25 cellular contexts compared by ENCODE assay signal in genomic region chr6:44154067-44154466, GRCh38. TPM values are rescaled to one million over a fixed set of nuclear protein-coding genes. Genes with fewer than 3 reads are reported as not detected.
DNase-seq lines count a peak whose midpoint lies in the region; ATAC-seq, FAIRE-seq and TF ChIP-seq lines count a peak whose summit lies in the region.
"Had no signal": no experiment of that assay in that cellular context is flagged by ENCODE, and none has a peak within 500 bp of the region (broad histone marks: within the 10 kb centered on the region; RNA-seq: fewer than 3 reads in every experiment).

No MANE protein-coding gene starts in this region.

- no peak overlapping the region for H2BK15ac ChIP-seq in mesendoderm (replicated peaks; ENCODE audit: low read depth)

- no peak overlapping the region for H2AFZ ChIP-seq in HepG2 (ENCODE audit: low read length)

- H3K36me3 ChIP-seq in HepG2 (replicated peaks in 1 of 2; ENCODE audit: control insufficient read depth in 1 of 2, insufficient read depth in 2 of 2, low read length in 2 of 2) (peaks cover 14 to 18% of the 10 kb centered on the region in 2 experiments), right lobe of liver (peaks cover 0 to 16% (median 4%) of the 10 kb centered on the region in 4 donors), mucosa of stomach (ENCODE audit: control insufficient read depth, insufficient read depth, low read length) (peaks cover 13% of the 10 kb centered on the region), mesendoderm (ENCODE audit: control insufficient read depth, insufficient read depth, low read length) (no peaks in the 10 kb centered on the region)

- H3K9me3 ChIP-seq in HepG2 (ENCODE audit: low read length) (no peaks in the 10 kb centered on the region), right lobe of liver (no peaks in the 10 kb centered on the region), mucosa of stomach (ENCODE audit: control insufficient read depth, low read length) (no peaks in the 10 kb centered on the region)

- no peaks in the 10 kb centered on the region for H3K79me1 ChIP-seq in mesendoderm (ENCODE audit: low read length)

- ATAC-seq in HepG2 (no peak), right lobe of liver (no peak)

- intact Hi-C loops in HepG2 (cut with micrococcal nuclease; ENCODE audit: unreplicated experiment), result no loop called here
- intact Hi-C loops in right lobe of liver (cut with DNase I), result loop anchor here (5.0 to 10.0 kb wide), 2 partner anchors 49 to 52 kb away; no protein-coding TSS in a partner anchor

- no peak overlapping the region for H3K4me2 ChIP-seq in HepG2 (ENCODE audit: low read depth, low read length)
- H3K4me2 ChIP-seq in mesendoderm (ENCODE audit: low read length), result no peak overlapping the region

- H3K56ac ChIP-seq in mesendoderm (ENCODE audit: low read length), result no peak overlapping the region

- TF ChIP-seq EP300 in HepG2 (IDR thresholded peaks at IDR 0.05; ENCODE audit: low read depth in 2 of 2, low read length in 2 of 2) (no peak), HepG2 (CRISPR knock-in tag; IDR thresholded peaks at IDR 0.05; ENCODE audit: borderline replicate concordance) (no peak)

- H3K18ac ChIP-seq in mesendoderm (ENCODE audit: low read length), result no peak overlapping the region

- POLR2A ChIA-PET in HepG2 (lab: Yijun Ruan, JAX), result interaction anchor here (1.2 kb wide), 1 partner anchor 59 kb away, joined by 3 read pairs; no protein-coding TSS in a partner anchor

- H3K4me1 ChIP-seq in HepG2 (ENCODE audit: insufficient read depth, low read length), result peaks cover 55% of the 10 kb centered on the region
- H3K4me1 ChIP-seq in right lobe of liver, result peaks cover 0 to 12% (median 0%) of the 10 kb centered on the region in 4 donors
- H3K4me1 ChIP-seq in mucosa of stomach (ENCODE audit: control insufficient read depth, insufficient read depth, low read length), result peaks cover 54% of the 10 kb centered on the region
- no peaks in the 10 kb centered on the region for H3K4me1 ChIP-seq in mesendoderm (ENCODE audit: control insufficient read depth, low read depth, low read length)

- no peak for TF ChIP-seq CTCF in HepG2 (CRISPR knock-in tag; IDR thresholded peaks at IDR 0.05)
- no peak for TF ChIP-seq CTCF in right lobe of liver (IDR thresholded peaks at IDR 0.05)
- no peak for TF ChIP-seq CTCF in VCaP (conservative IDR thresholded peaks at IDR 0.05)
- no peak for TF ChIP-seq CTCF in GM10266 (IDR thresholded peaks at IDR 0.05; ENCODE audit: control insufficient read depth, insufficient read depth, low read depth, missing control alignments)

- no peak overlapping the region for H3K4ac ChIP-seq in mesendoderm (ENCODE audit: low read depth, low read length)

- no peaks in the 10 kb centered on the region for H4K20me1 ChIP-seq in HepG2 (ENCODE audit: insufficient read depth, low read length)

- no peak for DNase-seq in HepG2 (ENCODE audit: low spot score)
- no peak for DNase-seq in right lobe of liver
- DNase-seq in GM10266 (ENCODE audit: extremely low spot score), result no peak
- no peak for DNase-seq in midbrain (lab: John Stamatoyannopoulos, UW)
- no peak for DNase-seq in mesenteric fat pad (ENCODE audit: low spot score)
- DNase-seq in mesendoderm, result no peak
- DNase-seq: C1 segment of cervical spinal cord; CD4-positive, CD25-positive, alpha-beta regulatory T cell; CD8-positive, alpha-beta memory T cell; COR-L47; DMS 273 treated with DMSO at 0.1 percent for 48 hours; DMS53; DND-41; EL; H9; IMR-90 had no signal

- no peak for TF ChIP-seq POLR2A in HepG2 (IDR thresholded peaks at IDR 0.05; ENCODE audit: insufficient read depth in 1 of 2, low read depth in 2 of 2, low read length in 2 of 2)
- TF ChIP-seq POLR2A in right lobe of liver (IDR thresholded peaks at IDR 0.05), result no peak

- no peak overlapping the region for H4K5ac ChIP-seq in mesendoderm (ENCODE audit: low read length)

- no peak overlapping the region for H2BK5ac ChIP-seq in mesendoderm (ENCODE audit: low read length)

- BruUV-seq in HepG2 (replicated peaks; lab: Mats Ljungman, UMichigan), result no TSS peak

- H3K4me3 ChIP-seq in HepG2 (replicated peaks in 1 of 3; ENCODE audit: insufficient read depth in 1 of 3, low read depth in 2 of 3, low read length in 3 of 3) (no peak overlapping the region), right lobe of liver (no peak overlapping the region), mucosa of stomach (ENCODE audit: low read length) (no peak overlapping the region), mesendoderm (ENCODE audit: low read length) (no peak overlapping the region)

- H2AK5ac ChIP-seq in mesendoderm (ENCODE audit: low read length), result no peak overlapping the region

- H4K8ac ChIP-seq in mesendoderm (ENCODE audit: low read depth, low read length), result no peak overlapping the region

- no peak for FAIRE-seq in HepG2 (lab: Jason Lieb, UNC)
- FAIRE-seq: GM12891, GM19239, H1 had no signal

- CTCF ChIA-PET in HepG2 (lab: Yijun Ruan, JAX; ENCODE audit: low intra/inter-chr PET ratio, low total read pairs), result interaction anchor here (5.8 kb wide), 1 partner anchor 55 kb away, joined by 74 read pairs; no protein-coding TSS in a partner anchor

- TF ChIP-seq RAD21 in HepG2 (CRISPR knock-in tag; IDR thresholded peaks at IDR 0.05), result no peak

- H3K27ac ChIP-seq in HepG2 (ENCODE audit: extremely low read length, insufficient read depth, low read length) (no peak overlapping the region), right lobe of liver (no peak overlapping the region), VCaP (peak overlapping the region; percentile 95; the same call in 1 of the 2 replicates), mesendoderm (ENCODE audit: low read depth, low read length) (no peak overlapping the region)
- H3K27ac ChIP-seq: HL-60 had no signal

- H3K79me2 ChIP-seq in HepG2 (ENCODE audit: insufficient read depth, low read length) (no peaks in the 10 kb centered on the region), mesendoderm (ENCODE audit: control insufficient read depth, insufficient read depth, low read length) (no peaks in the 10 kb centered on the region)

- no peak overlapping the region for H2BK120ac ChIP-seq in mesendoderm (ENCODE audit: low read depth, low read length)

- in situ Hi-C loops in HepG2 (cut with HindIII; ENCODE audit: extremely low pct_ligation_motif_present, low pct_unique_long_range_greater_than_20kb), result loop anchor here (5.0 kb wide), 1 partner anchor 52 kb away; no protein-coding TSS in a partner anchor

- H3K9ac ChIP-seq in HepG2 (ENCODE audit: insufficient read depth, low read depth, low read length) (no peak overlapping the region), mucosa of stomach (ENCODE audit: low read length) (peak overlapping the region; percentile 57), mesendoderm (ENCODE audit: low read length) (no peak overlapping the region)

- over 99% methylated on average over 10 of the region's 12 CpGs for WGBS in HepG2 (ENCODE audit: low lambda C conversion rate)
- WGBS in right lobe of liver (ENCODE audit: insufficient coverage, low coverage, low lambda C conversion rate, missing lambda C conversion rate), result 53% methylated on average over 3 of the region's 12 CpGs
- no CpG with 5 or more reads among the region's 12 CpGs for whole genome bisulfite sequencing in mesendoderm (ENCODE audit: extremely low coverage, insufficient coverage, low lambda C conversion rate)

- no peak overlapping the region for H3K23ac ChIP-seq in mesendoderm (ENCODE audit: low read length)

- H3K27me3 ChIP-seq in HepG2 (ENCODE audit: control insufficient read depth in 1 of 2, insufficient read depth in 2 of 2, low read length in 2 of 2) (no peaks in the 10 kb centered on the region), right lobe of liver (no peaks in the 10 kb centered on the region), mucosa of stomach (ENCODE audit: control insufficient read depth, insufficient read depth, low read length) (no peaks in the 10 kb centered on the region), mesendoderm (ENCODE audit: insufficient read depth, low read length, poor library complexity) (no peaks in the 10 kb centered on the region)

RNA-seq across cellular contexts. Expression of gene CAPN11, which starts 4.6 kb away (rescaled TPM):
- total RNA-seq in HepG2 (2016; rRNA removed; fragmentation: Illumina TruSeq; extraction: Trizol) (0.07 TPM in 1 of 2 replicates, not detected in the other), right lobe of liver (under 1 TPM in 2 of 6 experiments, not detected in 4; 0.22 to 0.31 TPM), mesenteric fat pad (2.4 TPM)
- not detected in 2 replicates for total RNA-seq in HepG2 (2016; cell fraction: cytosol; rRNA removed; fragmentation: Illumina TruSeq; extraction: Trizol; ENCODE audit: low read depth)
- not detected in 2 replicates for total RNA-seq in HepG2 (2016; cell fraction: insoluble cytoplasmic fraction; rRNA removed; fragmentation: Illumina TruSeq; extraction: Trizol)
- not detected in 2 replicates for total RNA-seq in HepG2 (2016; cell fraction: membrane; rRNA removed; fragmentation: Illumina TruSeq; extraction: Trizol)
- total RNA-seq in HepG2 (2016; cell fraction: nucleus; rRNA removed; fragmentation: Illumina TruSeq; extraction: Trizol), result not detected in 2 replicates
- polyA plus RNA-seq in HepG2 (2011; rRNA removed), result 0.11 and 0.13 TPM in 2 replicates
- polyA plus RNA-seq in HepG2 (2011; cell fraction: cytosol; rRNA removed), result 0.03 and 0.05 TPM in 2 replicates
- 0.71 and 0.74 TPM in 2 replicates for polyA plus RNA-seq in HepG2 (2011; cell fraction: nucleus; rRNA removed)
- polyA plus RNA-seq in HepG2 (2012), result 0.07 and 0.09 TPM in 2 replicates
- not detected in 2 replicates for polyA plus RNA-seq in HepG2 (2016; cell fraction: cytosol; fragmentation: Illumina TruSeq; extraction: Trizol; ENCODE audit: low read depth)
- not detected in 2 replicates for polyA plus RNA-seq in HepG2 (2016; cell fraction: insoluble cytoplasmic fraction; fragmentation: Illumina TruSeq; extraction: Trizol; ENCODE audit: low read depth)
- not detected in 2 replicates for polyA plus RNA-seq in HepG2 (2016; cell fraction: membrane; fragmentation: Illumina TruSeq; extraction: Trizol; ENCODE audit: low read depth)
- polyA plus RNA-seq in HepG2 (2016; cell fraction: nucleus; fragmentation: Illumina TruSeq; extraction: Trizol; ENCODE audit: insufficient read depth, low read depth), result not detected in 2 replicates
- 0.07 TPM in 1 of 2 replicates, not detected in the other for polyA minus RNA-seq in HepG2 (2011; rRNA and poly(A)+ RNA removed; ENCODE audit: low replicate concordance)
- not detected in 2 replicates for polyA minus RNA-seq in HepG2 (2011; cell fraction: cytosol; rRNA and poly(A)+ RNA removed)
- 0.37 TPM in 1 of 2 replicates, not detected in the other for polyA minus RNA-seq in HepG2 (2011; cell fraction: nucleus; rRNA and poly(A)+ RNA removed)
- polyA plus RNA-seq in mesendoderm (2013, experiment 1 of 2), result 0.18 TPM
- 0.22 TPM for polyA plus RNA-seq in mesendoderm (2013, experiment 2 of 2)
- total RNA-seq: A673; CD4-positive, CD25-positive, alpha-beta regulatory T cell; CD8-positive, alpha-beta memory T cell; G401; HT1080; IMR-90 had no signal
- polyA plus RNA-seq: CD4-positive, CD25-positive, alpha-beta regulatory T cell; CD8-positive, alpha-beta memory T cell; IMR-90 had no signal

RNA-seq across cellular contexts. Expression of gene TMEM63B, which starts 26.7 kb away (rescaled TPM):
- total RNA-seq in HepG2 (2016; rRNA removed; fragmentation: Illumina TruSeq; extraction: Trizol), result 13.9 and 27.4 TPM in 2 replicates
- 5.1 and 5.8 TPM in 2 replicates for total RNA-seq in HepG2 (2016; cell fraction: cytosol; rRNA removed; fragmentation: Illumina TruSeq; extraction: Trizol; ENCODE audit: low read depth)
- 11.4 and 28.3 TPM in 2 replicates for total RNA-seq in HepG2 (2016; cell fraction: insoluble cytoplasmic fraction; rRNA removed; fragmentation: Illumina TruSeq; extraction: Trizol)
- total RNA-seq in HepG2 (2016; cell fraction: membrane; rRNA removed; fragmentation: Illumina TruSeq; extraction: Trizol), result 14.9 and 15.8 TPM in 2 replicates
- total RNA-seq in HepG2 (2016; cell fraction: nucleus; rRNA removed; fragmentation: Illumina TruSeq; extraction: Trizol), result 28.7 and 33.8 TPM in 2 replicates
- 75.8 and 83.8 TPM in 2 replicates for polyA plus RNA-seq in HepG2 (2011; rRNA removed)
- 81.0 and 82.0 TPM in 2 replicates for polyA plus RNA-seq in HepG2 (2011; cell fraction: cytosol; rRNA removed)
- 185 and 224 TPM in 2 replicates for polyA plus RNA-seq in HepG2 (2011; cell fraction: nucleus; rRNA removed)
- 37.7 and 41.7 TPM in 2 replicates for polyA plus RNA-seq in HepG2 (2012)
- 5.0 and 5.6 TPM in 2 replicates for polyA plus RNA-seq in HepG2 (2016; cell fraction: cytosol; fragmentation: Illumina TruSeq; extraction: Trizol; ENCODE audit: low read depth)
- polyA plus RNA-seq in HepG2 (2016; cell fraction: insoluble cytoplasmic fraction; fragmentation: Illumina TruSeq; extraction: Trizol; ENCODE audit: low read depth), result 13.6 and 16.8 TPM in 2 replicates
- 10.0 and 10.2 TPM in 2 replicates for polyA plus RNA-seq in HepG2 (2016; cell fraction: membrane; fragmentation: Illumina TruSeq; extraction: Trizol; ENCODE audit: low read depth)
- polyA plus RNA-seq in HepG2 (2016; cell fraction: nucleus; fragmentation: Illumina TruSeq; extraction: Trizol; ENCODE audit: insufficient read depth, low read depth), result 69.5 and 76.1 TPM in 2 replicates
- polyA minus RNA-seq in HepG2 (2011; rRNA and poly(A)+ RNA removed; ENCODE audit: low replicate concordance), result 62.2 and 179 TPM in 2 replicates
- polyA minus RNA-seq in HepG2 (2011; cell fraction: cytosol; rRNA and poly(A)+ RNA removed), result 36.8 and 42.0 TPM in 2 replicates
- 36.6 and 36.8 TPM in 2 replicates for polyA minus RNA-seq in HepG2 (2011; cell fraction: nucleus; rRNA and poly(A)+ RNA removed)
- 10 to 100 TPM; 30.6 to 41.0 (median 36.8) TPM for total RNA-seq in right lobe of liver
- 24.3 TPM for total RNA-seq in mesenteric fat pad
- polyA plus RNA-seq in mesendoderm (2013, experiment 1 of 2), result 17.8 TPM
- polyA plus RNA-seq in mesendoderm (2013, experiment 2 of 2), result 17.9 TPM

RNA-seq across cellular contexts. Expression of gene MRPL14, which starts 26.8 kb away (rescaled TPM):
- total RNA-seq in HepG2 (2016; rRNA removed; fragmentation: Illumina TruSeq; extraction: Trizol) (178 and 191 TPM in 2 replicates), right lobe of liver (10 to 100 TPM; 26.5 to 70.0 (median 35.4) TPM), mesenteric fat pad (36.7 TPM)
- total RNA-seq in HepG2 (2016; cell fraction: cytosol; rRNA removed; fragmentation: Illumina TruSeq; extraction: Trizol; ENCODE audit: low read depth), result 169 and 189 TPM in 2 replicates
- total RNA-seq in HepG2 (2016; cell fraction: insoluble cytoplasmic fraction; rRNA removed; fragmentation: Illumina TruSeq; extraction: Trizol), result 186 and 208 TPM in 2 replicates
- total RNA-seq in HepG2 (2016; cell fraction: membrane; rRNA removed; fragmentation: Illumina TruSeq; extraction: Trizol), result 148 and 200 TPM in 2 replicates
- 65.1 and 65.8 TPM in 2 replicates for total RNA-seq in HepG2 (2016; cell fraction: nucleus; rRNA removed; fragmentation: Illumina TruSeq; extraction: Trizol)
- polyA plus RNA-seq in HepG2 (2011; rRNA removed), result 157 and 166 TPM in 2 replicates
- polyA plus RNA-seq in HepG2 (2011; cell fraction: cytosol; rRNA removed), result 144 and 170 TPM in 2 replicates
- 42.8 and 46.0 TPM in 2 replicates for polyA plus RNA-seq in HepG2 (2011; cell fraction: nucleus; rRNA removed)
- 135 and 137 TPM in 2 replicates for polyA plus RNA-seq in HepG2 (2012)
- 114 and 150 TPM in 2 replicates for polyA plus RNA-seq in HepG2 (2016; cell fraction: cytosol; fragmentation: Illumina TruSeq; extraction: Trizol; ENCODE audit: low read depth)
- polyA plus RNA-seq in HepG2 (2016; cell fraction: insoluble cytoplasmic fraction; fragmentation: Illumina TruSeq; extraction: Trizol; ENCODE audit: low read depth), result 163 and 186 TPM in 2 replicates
- 111 and 143 TPM in 2 replicates for polyA plus RNA-seq in HepG2 (2016; cell fraction: membrane; fragmentation: Illumina TruSeq; extraction: Trizol; ENCODE audit: low read depth)
- polyA plus RNA-seq in HepG2 (2016; cell fraction: nucleus; fragmentation: Illumina TruSeq; extraction: Trizol; ENCODE audit: insufficient read depth, low read depth), result 92.9 and 98.5 TPM in 2 replicates
- polyA minus RNA-seq in HepG2 (2011; rRNA and poly(A)+ RNA removed; ENCODE audit: low replicate concordance), result 33.2 and 40.9 TPM in 2 replicates
- polyA minus RNA-seq in HepG2 (2011; cell fraction: cytosol; rRNA and poly(A)+ RNA removed), result 22.7 and 28.4 TPM in 2 replicates
- 20.0 and 21.5 TPM in 2 replicates for polyA minus RNA-seq in HepG2 (2011; cell fraction: nucleus; rRNA and poly(A)+ RNA removed)
- polyA plus RNA-seq in mesendoderm (2013, experiment 1 of 2), result 90.4 TPM
- 90.0 TPM for polyA plus RNA-seq in mesendoderm (2013, experiment 2 of 2)
